ENCODE assay signal across 8 cellular contexts in the genomic region with DNA sequence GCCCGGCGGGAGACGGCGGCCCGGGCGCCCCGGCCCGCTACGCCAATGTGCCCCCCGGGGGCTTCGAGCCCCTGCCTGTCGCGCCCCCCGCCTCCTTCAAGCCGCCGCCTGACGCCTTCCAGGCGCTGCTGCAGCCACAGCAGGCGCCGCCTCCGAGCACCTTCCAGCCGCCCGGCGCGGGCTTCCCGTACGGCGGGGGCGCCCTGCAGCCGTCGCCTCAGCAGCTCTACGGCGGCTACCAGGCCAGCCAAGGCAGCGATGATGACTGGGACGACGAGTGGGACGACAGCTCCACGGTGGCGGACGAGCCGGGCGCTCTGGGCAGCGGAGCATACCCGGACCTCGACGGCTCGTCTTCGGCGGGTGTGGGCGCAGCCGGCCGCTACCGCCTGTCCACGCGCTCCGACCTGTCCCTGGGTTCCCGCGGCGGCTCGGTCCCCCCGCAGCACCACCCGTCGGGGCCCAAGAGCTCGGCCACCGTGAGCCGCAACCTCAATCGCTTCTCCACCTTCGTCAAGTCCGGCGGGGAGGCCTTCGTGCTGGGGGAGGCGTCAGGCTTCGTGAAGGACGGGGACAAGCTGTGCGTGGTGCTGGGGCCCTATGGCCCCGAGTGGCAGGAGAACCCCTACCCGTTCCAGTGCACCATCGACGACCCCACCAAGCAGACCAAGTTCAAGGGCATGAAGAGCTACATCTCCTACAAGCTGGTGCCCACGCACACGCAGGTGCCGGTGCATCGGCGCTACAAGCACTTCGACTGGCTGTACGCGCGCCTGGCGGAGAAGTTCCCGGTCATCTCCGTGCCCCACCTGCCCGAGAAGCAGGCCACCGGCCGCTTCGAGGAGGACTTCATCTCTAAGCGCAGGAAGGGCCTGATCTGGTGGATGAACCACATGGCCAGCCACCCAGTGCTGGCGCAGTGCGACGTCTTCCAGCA. TPM values are rescaled to one million over a fixed set of nuclear protein-coding genes. Genes with fewer than 3 reads are reported as not detected.
DNase-seq lines count a peak whose midpoint lies in the region; ATAC-seq lines count a peak whose summit lies in the region.

No MANE protein-coding gene starts in this region.

- peak overlapping the region; percentile 85 for H2BK15ac ChIP-seq in mesenchymal stem cell (ENCODE audit: low read depth, poor library complexity, severe bottlenecking)

- peak; percentile 39 for ATAC-seq in GM21723 (IDR thresholded peaks at IDR 0.05; ENCODE audit: unreplicated experiment)

- H2BK12ac ChIP-seq in mesenchymal stem cell (ENCODE audit: low read length in 2 of 2): peak overlapping the region in 1 of 2 experiments; percentile 59

- H3K79me1 ChIP-seq in mesenchymal stem cell (replicated peaks; ENCODE audit: low read length, poor library complexity, severe bottlenecking): peaks cover 16% of the 10 kb centered on the region

- peak overlapping the region; percentile 79 to 85 for H3K14ac ChIP-seq in mesenchymal stem cell (ENCODE audit: low read length in 2 of 2)

- peak overlapping the region; percentile 79 to 95 for H3K4ac ChIP-seq in mesenchymal stem cell (ENCODE audit: low read depth in 1 of 2, low read length in 2 of 2)

- H3K4me1 ChIP-seq in ectodermal cell (ENCODE audit: control insufficient read depth, insufficient read depth, low read length) (peaks cover 33% of the 10 kb centered on the region), mesenchymal stem cell (ENCODE audit: control insufficient read depth, insufficient read depth, low read depth, low read length) (peaks cover 28% of the 10 kb centered on the region)

- H2AK5ac ChIP-seq in mesenchymal stem cell (ENCODE audit: low read length, severe bottlenecking): no peak overlapping the region

- H3K9me3 ChIP-seq in ectodermal cell (ENCODE audit: control insufficient read depth, low read length) (no peaks in the 10 kb centered on the region), mesenchymal stem cell (ENCODE audit: control insufficient read depth, low read length) (no peaks in the 10 kb centered on the region)

- H3K23ac ChIP-seq in mesenchymal stem cell (ENCODE audit: low read length in 2 of 2): peak overlapping the region in 1 of 2 experiments; percentile 29

- H4K8ac ChIP-seq in mesenchymal stem cell (ENCODE audit: low read length): peak overlapping the region; percentile 77

- peak overlapping the region; percentile 57 for H2AFZ ChIP-seq in mesenchymal stem cell (ENCODE audit: low read depth, low read length)

- WGBS in ectodermal cell, 2 experiments: 36 to 37% methylated on average over 99 of the region's 99 CpGs
- 31% methylated on average over 99 of the region's 99 CpGs for WGBS in mesenchymal stem cell

- peak overlapping the region; percentile 78 for H3K4me3 ChIP-seq in ectodermal cell (ENCODE audit: insufficient read depth, low read depth, low read length)
- H3K4me3 ChIP-seq in mesenchymal stem cell (ENCODE audit: insufficient read depth in 1 of 2, low read depth in 1 of 2, low read length in 2 of 2): peak overlapping the region; percentile 89 to 95

- peak overlapping the region; percentile 88 for H2BK120ac ChIP-seq in mesenchymal stem cell (ENCODE audit: low read depth, low read length)

- H3K36me3 ChIP-seq in ectodermal cell (ENCODE audit: control insufficient read depth, insufficient read depth, low read length) (peaks cover 5% of the 10 kb centered on the region), mesenchymal stem cell (ENCODE audit: control insufficient read depth in 1 of 2, insufficient read depth in 2 of 2, low read depth in 1 of 2, low read length in 2 of 2) (peaks cover 11 to 28% of the 10 kb centered on the region in 2 experiments)

- H3K9ac ChIP-seq in mesenchymal stem cell (ENCODE audit: low read length): peak overlapping the region; percentile 91

- peak overlapping the region; percentile 86 to 92 for H3K18ac ChIP-seq in mesenchymal stem cell (ENCODE audit: low read depth in 1 of 2, low read length in 2 of 2)

- H2BK5ac ChIP-seq in mesenchymal stem cell (ENCODE audit: low read depth, low read length, poor library complexity, severe bottlenecking): peak overlapping the region; percentile 63

- peak overlapping the region; percentile 90 for H4K91ac ChIP-seq in mesenchymal stem cell (ENCODE audit: low read length)

- H3K27ac ChIP-seq in ectodermal cell (ENCODE audit: insufficient read depth, low read depth, low read length, poor library complexity, severe bottlenecking) (no peak overlapping the region), mesenchymal stem cell (ENCODE audit: low read length, poor library complexity, severe bottlenecking) (no peak overlapping the region)

- DNase-seq in DMS53 (lab: John Stamatoyannopoulos, UW): peak; percentile 82
- peak; percentile 24 for DNase-seq in LoVo (ENCODE audit: low spot score)
- DNase-seq in activated CD4-positive, alpha-beta T cell treated with anti-CD3 and anti-CD28 coated beads, Interleukin-2, amount 50 U/mL, for 24 hours (ENCODE audit: low read depth in 1 of 2, low spot score in 1 of 2): peak; percentile 21 to 32
- peak; percentile 58 for DNase-seq in mesenchymal stem cell
- DNase-seq in stimulated activated CD8-positive, alpha-beta memory T cell treated with anti-CD3 and anti-CD28 coated beads, Interleukin-4, amount 100 ng/mL, for 1 hour (ENCODE audit: low read depth in 2 of 2, low spot score in 1 of 2): peak; percentile 24 to 25
- no peak for DNase-seq in mesenteric fat pad (ENCODE audit: low spot score)

- H3K27me3 ChIP-seq in ectodermal cell (ENCODE audit: control insufficient read depth, insufficient read depth, low read length, poor library complexity, severe bottlenecking) (peaks cover 6% of the 10 kb centered on the region), mesenchymal stem cell (ENCODE audit: control insufficient read depth in 1 of 2, insufficient read depth in 1 of 2, low read length in 2 of 2) (no peaks in the 10 kb centered on the region)

- H3K4me2 ChIP-seq in mesenchymal stem cell (ENCODE audit: low read length, poor library complexity, severe bottlenecking): peak overlapping the region; percentile 83

RNA-seq across cellular contexts. Expression of a gene that starts 0.9 kb away (rescaled TPM):
- polyA plus RNA-seq in ectodermal cell (2013, experiment 1 of 4): 15.6 TPM
- polyA plus RNA-seq in ectodermal cell (2013, experiment 2 of 4): 17.2 TPM
- polyA plus RNA-seq in ectodermal cell (2013, experiment 3 of 4): 12.7 TPM
- polyA plus RNA-seq in ectodermal cell (2013, experiment 4 of 4): 13.1 TPM
- polyA plus RNA-seq in mesenchymal stem cell (2013, experiment 1 of 2): 21.6 TPM
- 22.4 TPM for polyA plus RNA-seq in mesenchymal stem cell (2013, experiment 2 of 2)
- 35.3 TPM for total RNA-seq in mesenteric fat pad
